1 cellular context compared by ENCODE assay signal in the genomic region with DNA sequence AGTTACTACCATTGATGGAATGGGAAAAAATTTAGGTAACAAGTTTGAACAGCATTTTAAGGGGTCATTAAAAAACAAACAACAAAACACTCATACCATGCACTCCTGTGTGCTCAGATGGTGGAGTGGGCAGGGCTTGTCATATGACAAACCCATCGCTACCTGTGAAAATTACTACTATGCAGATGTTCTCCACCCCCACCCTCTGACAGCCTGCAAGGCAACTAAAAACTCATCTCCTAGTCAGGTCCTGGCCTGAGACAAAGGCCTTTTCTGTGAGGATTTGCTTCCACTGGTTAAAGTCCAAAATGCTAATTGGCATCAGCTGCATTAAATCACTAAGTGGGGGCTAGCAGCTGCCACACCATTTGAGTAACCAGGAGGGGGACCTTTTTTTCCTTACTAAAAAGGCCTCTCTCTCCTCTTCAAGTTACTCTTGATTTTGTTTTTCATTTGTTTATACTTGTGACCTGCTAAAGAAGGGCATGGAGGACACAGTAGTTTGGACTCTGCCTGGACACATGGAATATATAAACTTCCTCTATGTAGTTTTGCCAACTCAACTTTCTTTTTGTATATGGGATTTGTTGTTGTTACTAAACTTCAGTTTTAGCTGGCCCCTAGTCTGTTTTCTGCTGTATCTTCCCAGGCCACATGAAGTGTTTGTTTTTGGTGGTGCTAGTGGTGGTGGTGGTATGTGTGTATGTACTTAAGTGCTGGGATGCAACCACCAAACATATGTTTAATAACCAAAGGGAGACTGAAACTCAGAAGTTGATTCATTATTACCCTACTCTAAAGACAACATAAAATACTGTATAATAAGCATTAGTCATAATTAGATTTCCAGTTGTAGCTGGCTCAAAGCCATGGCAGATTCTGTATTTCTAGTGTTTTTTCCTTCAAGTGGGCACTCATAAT.
A peak's percentile ranks its signal among the peaks of the same experiment; 100 is the strongest.
TF ChIP-seq lines count a peak whose summit lies in the region.

No MANE protein-coding gene starts in this region.

TF ChIP-seq in HepG2, 621 proteins besides CTCF, POLR2A, EP300 and RAD21 (continued from another document):
- TF ChIP-seq, protein P1, sequence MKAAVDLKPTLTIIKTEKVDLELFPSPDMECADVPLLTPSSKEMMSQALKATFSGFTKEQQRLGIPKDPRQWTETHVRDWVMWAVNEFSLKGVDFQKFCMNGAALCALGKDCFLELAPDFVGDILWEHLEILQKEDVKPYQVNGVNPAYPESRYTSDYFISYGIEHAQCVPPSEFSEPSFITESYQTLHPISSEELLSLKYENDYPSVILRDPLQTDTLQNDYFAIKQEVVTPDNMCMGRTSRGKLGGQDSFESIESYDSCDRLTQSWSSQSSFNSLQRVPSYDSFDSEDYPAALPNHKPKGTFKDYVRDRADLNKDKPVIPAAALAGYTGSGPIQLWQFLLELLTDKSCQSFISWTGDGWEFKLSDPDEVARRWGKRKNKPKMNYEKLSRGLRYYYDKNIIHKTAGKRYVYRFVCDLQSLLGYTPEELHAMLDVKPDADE (CRISPR knock-in tag; IDR thresholded peaks at IDR 0.05), result no peak
- no peak for TF ChIP-seq ZNF296 (CRISPR knock-in tag; conservative IDR thresholded peaks at IDR 0.05)
- TF ChIP-seq, protein P2, sequence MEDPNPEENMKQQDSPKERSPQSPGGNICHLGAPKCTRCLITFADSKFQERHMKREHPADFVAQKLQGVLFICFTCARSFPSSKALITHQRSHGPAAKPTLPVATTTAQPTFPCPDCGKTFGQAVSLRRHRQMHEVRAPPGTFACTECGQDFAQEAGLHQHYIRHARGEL (CRISPR knock-in tag; IDR thresholded peaks at IDR 0.05), result no peak
- 0 out of 2 replicates have a peak, but pooled peaks have one; percentile 31 for TF ChIP-seq NCOA1 (CRISPR knock-in tag; IDR thresholded peaks at IDR 0.05)
- no peak for TF ChIP-seq HNRNPL (IDR thresholded peaks at IDR 0.05; ENCODE audit: low read depth, low read length)
- TF ChIP-seq ASH2L (IDR thresholded peaks at IDR 0.05; ENCODE audit: insufficient read length, low read depth, low read length), result peak; percentile 71
- no peak for TF ChIP-seq NAIF1 (CRISPR knock-in tag; IDR thresholded peaks at IDR 0.05; ENCODE audit: borderline replicate concordance)
- no peak for TF ChIP-seq JUNB (CRISPR knock-in tag; IDR thresholded peaks at IDR 0.05; ENCODE audit: borderline replicate concordance)
- no peak for TF ChIP-seq ZNF761 (CRISPR knock-in tag; conservative IDR thresholded peaks at IDR 0.05)
- no peak for TF ChIP-seq TAF15 (IDR thresholded peaks at IDR 0.05; ENCODE audit: low read depth, low read length, poor library complexity, severe bottlenecking)
- TF ChIP-seq ZNF138 (CRISPR knock-in tag; IDR thresholded peaks at IDR 0.05; ENCODE audit: low read depth), result no peak
- TF ChIP-seq ZNF224 (CRISPR knock-in tag; IDR thresholded peaks at IDR 0.05), result no peak
- TF ChIP-seq ZNF557 (CRISPR knock-in tag; IDR thresholded peaks at IDR 0.05), result no peak
- TF ChIP-seq MIER2 (CRISPR knock-in tag; IDR thresholded peaks at IDR 0.05), result no peak
- TF ChIP-seq, protein P3, sequence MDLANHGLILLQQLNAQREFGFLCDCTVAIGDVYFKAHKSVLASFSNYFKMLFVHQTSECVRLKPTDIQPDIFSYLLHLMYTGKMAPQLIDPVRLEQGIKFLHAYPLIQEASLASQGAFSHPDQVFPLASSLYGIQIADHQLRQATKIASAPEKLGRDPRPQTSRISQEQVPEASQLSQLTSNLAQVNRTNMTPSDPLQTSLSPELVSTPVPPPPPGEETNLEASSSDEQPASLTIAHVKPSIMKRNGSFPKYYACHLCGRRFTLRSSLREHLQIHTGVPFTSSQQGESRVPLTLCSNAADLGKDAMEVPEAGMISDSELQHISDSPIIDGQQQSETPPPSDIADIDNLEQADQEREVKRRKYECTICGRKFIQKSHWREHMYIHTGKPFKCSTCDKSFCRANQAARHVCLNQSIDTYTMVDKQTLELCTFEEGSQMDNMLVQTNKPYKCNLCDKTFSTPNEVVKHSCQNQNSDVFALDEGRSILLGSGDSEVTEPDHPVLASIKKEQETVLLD (CRISPR knock-in tag; IDR thresholded peaks at IDR 0.05; ENCODE audit: low read depth), result no peak
- TF ChIP-seq HNRNPH1 (optimal IDR thresholded peaks at IDR 0.05; ENCODE audit: low read depth, low read length), result no peak
- TF ChIP-seq ZNF33A (CRISPR knock-in tag; IDR thresholded peaks at IDR 0.05; ENCODE audit: borderline replicate concordance), result no peak
- no peak for TF ChIP-seq MYC (CRISPR knock-in tag; IDR thresholded peaks at IDR 0.05; ENCODE audit: borderline replicate concordance)
